ENCODE assay signal across 1 cellular context in the genomic region with DNA sequence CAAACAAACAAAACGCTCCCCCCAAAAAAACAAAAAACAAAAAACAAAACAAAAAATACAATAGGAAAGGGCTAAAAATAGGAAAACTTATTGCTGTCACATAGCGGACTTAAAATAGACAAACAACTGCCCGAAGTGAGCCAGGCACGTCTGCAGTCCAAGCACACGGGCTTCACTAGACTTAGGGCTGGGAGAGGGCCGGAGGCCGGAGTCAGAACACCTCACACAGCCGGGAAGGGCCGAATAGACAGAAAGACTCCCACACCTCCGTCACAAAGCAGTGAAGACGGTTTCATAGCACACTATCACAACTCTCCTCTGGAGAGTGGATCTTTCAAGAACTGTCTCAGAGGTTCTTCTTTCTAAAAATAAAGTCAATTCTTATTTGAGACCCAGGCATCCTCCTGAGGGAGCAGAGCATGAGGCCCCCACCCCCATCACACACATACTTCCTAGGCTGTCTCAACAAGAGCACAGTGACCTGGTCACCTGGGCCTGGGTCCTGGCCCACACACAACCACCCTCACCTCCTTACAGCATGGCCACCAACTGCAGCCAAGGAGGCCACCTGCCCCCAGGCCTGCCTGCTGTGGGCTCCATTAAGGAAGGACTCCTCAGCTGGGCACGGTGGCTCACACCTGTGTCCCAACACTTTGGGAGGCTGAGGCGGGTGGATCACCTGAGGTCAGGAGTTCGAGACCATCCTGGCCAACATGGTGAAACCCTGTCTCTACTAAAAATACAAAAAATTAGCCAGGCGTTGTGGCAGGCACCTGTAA.
TF ChIP-seq lines count a peak whose summit lies in the region.

No MANE protein-coding gene starts in this region.

TF ChIP-seq in H1, 55 proteins besides CTCF, POLR2A, EP300 and RAD21:
- TF ChIP-seq GTF2F1 (IDR thresholded peaks at IDR 0.05; ENCODE audit: borderline replicate concordance, low read depth, low read length) (no peak), HDAC6 (IDR thresholded peaks at IDR 0.05; ENCODE audit: low read depth, low read length) (no peak), EZH2 (IDR thresholded peaks at IDR 0.05; ENCODE audit: low read depth, low read length, severe bottlenecking) (no peak), BACH1 (IDR thresholded peaks at IDR 0.05; ENCODE audit: low read length) (no peak)
- TF ChIP-seq, protein P1, sequence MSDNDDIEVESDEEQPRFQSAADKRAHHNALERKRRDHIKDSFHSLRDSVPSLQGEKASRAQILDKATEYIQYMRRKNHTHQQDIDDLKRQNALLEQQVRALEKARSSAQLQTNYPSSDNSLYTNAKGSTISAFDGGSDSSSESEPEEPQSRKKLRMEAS (IDR thresholded peaks at IDR 0.05), result no peak
